1 cellular context compared by ENCODE assay signal in the genomic region with DNA sequence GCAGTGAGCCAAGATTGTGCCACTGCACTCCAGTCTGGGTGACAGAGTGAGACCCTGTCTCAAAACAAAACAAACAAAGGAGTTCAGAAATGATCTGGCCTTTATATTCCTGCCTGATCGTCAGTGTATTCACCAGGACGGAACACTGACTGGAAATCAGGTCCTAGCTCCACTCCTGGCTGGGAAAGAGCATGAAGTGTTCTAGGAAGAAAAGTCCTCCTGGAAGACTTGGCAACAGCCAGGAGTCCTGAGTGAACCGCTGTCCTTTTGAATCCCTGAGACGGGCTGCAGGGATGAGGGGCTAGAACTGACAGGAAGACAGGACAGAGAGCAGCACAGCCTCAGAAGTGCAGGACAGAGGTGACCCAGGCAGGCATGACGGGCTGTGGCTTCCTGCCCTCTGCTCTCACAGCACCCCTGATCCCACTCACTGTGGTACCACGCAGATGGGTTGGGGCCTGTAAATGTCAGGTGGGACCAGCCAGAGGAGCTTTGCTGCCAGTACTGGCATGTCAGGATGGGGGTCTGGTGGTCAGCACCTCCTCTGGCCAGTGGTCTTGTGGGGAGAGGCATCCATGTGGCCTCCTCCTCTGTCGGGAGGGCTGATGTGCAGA.
TF ChIP-seq lines count a peak whose summit lies in the region.

No MANE protein-coding gene starts in this region.

TF ChIP-seq in HepG2, 621 proteins besides CTCF, POLR2A, EP300 and RAD21:
- TF ChIP-seq ZBTB7B (CRISPR knock-in tag; IDR thresholded peaks at IDR 0.05) (no peak), REL (CRISPR knock-in tag; conservative IDR thresholded peaks at IDR 0.05) (no peak), PCBP1 (IDR thresholded peaks at IDR 0.05; ENCODE audit: borderline replicate concordance, low read depth, low read length) (no peak), KAT2B (IDR thresholded peaks at IDR 0.05; ENCODE audit: borderline replicate concordance, low read depth, low read length) (no peak), ZNF382 (CRISPR knock-in tag; IDR thresholded peaks at IDR 0.05; ENCODE audit: borderline replicate concordance) (no peak), ZNF850 (CRISPR knock-in tag; conservative IDR thresholded peaks at IDR 0.05) (no peak), ZNF615 (CRISPR knock-in tag; IDR thresholded peaks at IDR 0.05; ENCODE audit: borderline replicate concordance) (no peak), AGO2 (optimal IDR thresholded peaks at IDR 0.05; ENCODE audit: low read depth, low read length) (peak; percentile 32)
